ENCODE assay signal across 17 cellular contexts in the genomic region with DNA sequence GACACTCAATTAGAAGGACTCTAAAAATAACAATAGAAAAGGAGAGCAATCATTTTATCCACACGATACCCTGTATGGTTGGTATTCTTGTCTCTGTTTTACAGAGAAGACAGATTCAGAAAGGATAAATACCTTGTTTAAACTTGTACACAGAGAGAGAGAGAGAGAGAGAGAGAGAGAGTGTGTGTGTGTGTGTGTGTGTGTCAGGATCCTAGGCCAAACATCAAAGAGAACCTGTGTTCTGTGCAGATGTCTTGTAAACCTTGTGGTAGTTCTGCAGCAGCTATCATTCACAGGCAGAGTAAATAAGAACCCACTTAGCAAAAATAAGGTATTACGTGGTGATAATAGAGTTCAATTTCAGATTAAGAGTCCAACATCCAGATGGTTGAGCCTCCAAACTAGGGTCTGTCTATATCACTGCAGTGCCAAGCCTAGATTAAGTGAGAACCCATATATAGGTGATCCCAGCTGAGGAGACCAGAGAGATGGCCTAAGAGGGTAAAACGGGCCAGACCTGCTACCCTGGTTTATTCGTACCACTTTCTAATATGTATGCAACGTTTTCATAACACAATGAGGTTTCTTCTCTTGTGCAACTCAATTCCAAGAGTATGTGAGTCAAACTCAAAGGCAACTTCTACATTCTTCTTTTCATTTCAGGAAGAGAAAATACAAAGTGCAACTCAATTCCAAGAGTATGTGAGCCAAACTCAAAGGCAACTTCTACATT.
"Had no signal": no experiment of that assay in that cellular context is flagged by ENCODE, and none has a peak within 500 bp of the region (broad histone marks: within the 10 kb centered on the region; RNA-seq: fewer than 3 reads in every experiment).

No MANE protein-coding gene starts in this region.

- ATAC-seq: activated CD4-positive, alpha-beta T cell treated with anti-CD3 and anti-CD28 coated beads for 36 hours; activated CD8-positive, alpha-beta memory T cell treated with anti-CD3 and anti-CD28 coated beads, Interleukin-2, amount 10 ng/mL, durations not matched to agents 7 days and 5 days had no signal

- H3K4me1 ChIP-seq: neural progenitor cell, uterus had no signal

- H3K36me3 ChIP-seq: cardiac muscle cell, neural progenitor cell, ovary, sigmoid colon, stomach, uterus, WERI-Rb-1 had no signal

- H3K4me2 ChIP-seq: neural progenitor cell had no signal

- H3K4me3 ChIP-seq: cardiac muscle cell, lung, neural progenitor cell, ovary, sigmoid colon, stomach, uterus had no signal

- H3K27me3 ChIP-seq: dorsolateral prefrontal cortex, ovary, sigmoid colon, uterus had no signal

- H3K36me3 Mint-ChIP-seq: activated CD4-positive, alpha-beta memory T cell treated with anti-CD3 and anti-CD28 coated beads for 36 hours; activated CD8-positive, alpha-beta memory T cell treated with anti-CD3 and anti-CD28 coated beads, Interleukin-2, amount 10 ng/mL, durations not matched to agents 7 days and 5 days; neural progenitor cell had no signal

- H3K9me3 Mint-ChIP-seq: activated CD4-positive, alpha-beta memory T cell treated with anti-CD3 and anti-CD28 coated beads for 36 hours; endodermal cell; neural progenitor cell had no signal

- H3K27ac Mint-ChIP-seq: activated CD4-positive, alpha-beta memory T cell treated with anti-CD3 and anti-CD28 coated beads for 36 hours; activated CD4-positive, alpha-beta T cell treated with anti-CD3 and anti-CD28 coated beads for 36 hours; activated CD8-positive, alpha-beta memory T cell treated with anti-CD3 and anti-CD28 coated beads, Interleukin-2, amount 10 ng/mL, durations not matched to agents 7 days and 5 days; endodermal cell; neural progenitor cell had no signal

- H3K27ac ChIP-seq: cardiac muscle cell, neural progenitor cell, ovary, WERI-Rb-1 had no signal

- H3K4me3 Mint-ChIP-seq: activated CD4-positive, alpha-beta memory T cell treated with anti-CD3 and anti-CD28 coated beads for 36 hours; activated CD4-positive, alpha-beta T cell treated with anti-CD3 and anti-CD28 coated beads for 36 hours; activated CD8-positive, alpha-beta memory T cell treated with anti-CD3 and anti-CD28 coated beads, Interleukin-2, amount 10 ng/mL, durations not matched to agents 7 days and 5 days; endodermal cell; neural progenitor cell had no signal

- H3K9me3 ChIP-seq: ovary, sigmoid colon, stomach, uterus had no signal

- H2AFZ ChIP-seq: neural progenitor cell had no signal

- DNase-seq: activated CD4-positive, alpha-beta memory T cell treated with anti-CD3 and anti-CD28 coated beads for 36 hours; activated CD4-positive, alpha-beta T cell treated with anti-CD3 and anti-CD28 coated beads for 36 hours; activated CD8-positive, alpha-beta memory T cell treated with anti-CD3 and anti-CD28 coated beads, Interleukin-2, amount 10 ng/mL, durations not matched to agents 7 days and 5 days; activated naive CD4-positive, alpha-beta T cell treated with anti-CD3 and anti-CD28 coated beads, Interleukin-2, amount 50 U/mL, for 16 hours; activated T-cell treated with anti-CD3 and anti-CD28 coated beads, Interleukin-2, amount 50 U/mL, for 1 hour; sigmoid colon; stimulated activated CD4-positive, alpha-beta T cell treated with anti-CD3 and anti-CD28 coated beads, Interleukin-1b, Interleukin-23, amount 100 ng/mL, for 48 hours; stomach; T1000; uterus; WERI-Rb-1 had no signal

- H3K9ac ChIP-seq: neural progenitor cell had no signal
